Comparison of ENCODE assay signal across 23 cellular contexts in genomic region chr10:69744971-69745370, GRCh38. TPM values are rescaled to one million over a fixed set of nuclear protein-coding genes. Genes with fewer than 3 reads are reported as not detected.
DNase-seq lines count a peak whose midpoint lies in the region; ATAC-seq and TF ChIP-seq lines count a peak whose summit lies in the region.
"Had no signal": no experiment of that assay in that cellular context is flagged by ENCODE, and none has a peak within 500 bp of the region (broad histone marks: within the 10 kb centered on the region; RNA-seq: fewer than 3 reads in every experiment).

No MANE protein-coding gene starts in this region.

- H3K4me3 ChIP-seq in MM.1S (ENCODE audit: low read length) (no peak overlapping the region), PC-3 (ENCODE audit: low read length) (no peak overlapping the region)
- H3K4me3 ChIP-seq: A549; BLaER1 treated with 17β-estradiol and CSF1 and Interleukin-3, amounts not matched to agents 10 nM and 100 nM; GM23248 had no signal

- no peak for DNase-seq in MM.1S
- DNase-seq in PC-3, result peak; percentile 71
- no peak for DNase-seq in T-helper 17 cell
- peak in 1 of 2 donors; percentile 59 for DNase-seq in foreskin keratinocyte
- no peak for DNase-seq in DMS 273 (lab: John Stamatoyannopoulos, UW; ENCODE audit: unreplicated experiment)
- no peak for DNase-seq in activated CD4-positive, CD25-positive, alpha-beta regulatory T cell (lab: John Stamatoyannopoulos, UW)
- DNase-seq: 8988T; ACHN; AML-193; BE2C; CD4-positive, alpha-beta T cell; DMS53; DMS79 treated with DMSO at 0.1 percent for 48 hours; GF-D8; GM23248; H7; HCEC 1CT had no signal

- CTCF ChIA-PET in PC-3 (lab: Charles Lee), result no interaction called here

- no peak overlapping the region for H3K27ac ChIP-seq in MM.1S (ENCODE audit: low read length)
- no peak overlapping the region for H3K27ac ChIP-seq in PC-3 (ENCODE audit: low read length)
- no peak overlapping the region for H3K27ac ChIP-seq in foreskin keratinocyte
- H3K27ac ChIP-seq: A549; BLaER1 treated with 17β-estradiol and CSF1 and Interleukin-3, amounts not matched to agents 10 nM and 100 nM; GM23248 had no signal

- intact Hi-C loops in PC-3 (cut with micrococcal nuclease), result loop anchor here (2.0 kb wide), 1 partner anchor 16 kb away; no protein-coding TSS in a partner anchor

- no TSS peak for BruUV-seq in PC-3 (replicated peaks; lab: Mats Ljungman, UMichigan)

- no peaks in the 10 kb centered on the region for H3K36me3 Mint-ChIP-seq in T-helper 17 cell (ENCODE audit: low read depth)
- H3K36me3 Mint-ChIP-seq: CD14-positive monocyte; CD8-positive, alpha-beta memory T cell had no signal

- H3K4me1 Mint-ChIP-seq in T-helper 17 cell, result peaks cover 13% of the 10 kb centered on the region
- H3K4me1 Mint-ChIP-seq: CD14-positive monocyte had no signal

- H3K4me2 ChIP-seq in MM.1S (ENCODE audit: low read depth, low read length) (peak overlapping the region; percentile 43), PC-3 (ENCODE audit: low read length) (peak overlapping the region; percentile 2; the same call in 1 of the 2 replicates)
- H3K4me2 ChIP-seq: A549; BLaER1 treated with 17β-estradiol and CSF1 and Interleukin-3, amounts not matched to agents 10 nM and 100 nM had no signal

- H3K9me3 ChIP-seq in MM.1S (replicated peaks; ENCODE audit: insufficient read depth, low read length), result no peaks in the 10 kb centered on the region
- no peaks in the 10 kb centered on the region for H3K9me3 ChIP-seq in PC-3 (ENCODE audit: low read length)
- no peaks in the 10 kb centered on the region for H3K9me3 ChIP-seq in T-helper 17 cell (ENCODE audit: control insufficient read depth, low read length, poor library complexity, severe bottlenecking)
- H3K9me3 ChIP-seq: A549; BE2C; BLaER1 treated with 17β-estradiol and CSF1 and Interleukin-3, amounts not matched to agents 10 nM and 100 nM had no signal

- POLR2A ChIA-PET in PC-3 (lab: Charles Lee; ENCODE audit: unreplicated experiment), result no interaction called here

- TF ChIP-seq CTCF in MM.1S (IDR thresholded peaks at IDR 0.05; ENCODE audit: low read length) (no peak), PC-3 (conservative IDR thresholded peaks at IDR 0.05; ENCODE audit: low read depth, low read length) (no peak), foreskin keratinocyte (conservative IDR thresholded peaks at IDR 0.05) (no peak)

- H3K36me3 ChIP-seq in MM.1S (replicated peaks; ENCODE audit: insufficient read depth, low read length), result no peaks in the 10 kb centered on the region
- no peaks in the 10 kb centered on the region for H3K36me3 ChIP-seq in PC-3 (ENCODE audit: low read depth, low read length)
- H3K36me3 ChIP-seq: BE2C; BLaER1 treated with 17β-estradiol and CSF1 and Interleukin-3, amounts not matched to agents 10 nM and 100 nM had no signal

- H3K27ac Mint-ChIP-seq in T-helper 17 cell, result no peak overlapping the region
- H3K27ac Mint-ChIP-seq: CD14-positive monocyte; CD4-positive, alpha-beta T cell had no signal

- H4K20me1 ChIP-seq in MM.1S (ENCODE audit: insufficient read depth, low read length) (no peaks in the 10 kb centered on the region), PC-3 (ENCODE audit: low read length) (no peaks in the 10 kb centered on the region)
- H4K20me1 ChIP-seq: BLaER1 treated with 17β-estradiol and CSF1 and Interleukin-3, amounts not matched to agents 10 nM and 100 nM had no signal

- H3F3A ChIP-seq in MM.1S (ENCODE audit: insufficient read depth, low read length), result no peaks in the 10 kb centered on the region
- no peaks in the 10 kb centered on the region for H3F3A ChIP-seq in PC-3 (ENCODE audit: low read length, unreplicated experiment)

- H3K9me2 ChIP-seq in MM.1S (replicated peaks; ENCODE audit: insufficient read depth, low read length), result no peaks in the 10 kb centered on the region
- no peaks in the 10 kb centered on the region for H3K9me2 ChIP-seq in PC-3 (replicated peaks; ENCODE audit: low read length)

- H3K27me3 ChIP-seq in MM.1S (replicated peaks; ENCODE audit: insufficient read depth, low read length), result peaks cover 93% of the 10 kb centered on the region
- no peaks in the 10 kb centered on the region for H3K27me3 ChIP-seq in PC-3 (ENCODE audit: low read length)
- peaks cover 10% of the 10 kb centered on the region for H3K27me3 ChIP-seq in foreskin keratinocyte
- H3K27me3 ChIP-seq: BE2C; BLaER1 treated with 17β-estradiol and CSF1 and Interleukin-3, amounts not matched to agents 10 nM and 100 nM had no signal

- H3K79me2 ChIP-seq in MM.1S (ENCODE audit: low read length), result no peaks in the 10 kb centered on the region
- H3K79me2 ChIP-seq in PC-3 (ENCODE audit: low read length), result no peaks in the 10 kb centered on the region

- H3K9ac ChIP-seq in MM.1S (ENCODE audit: low read length), result no peak overlapping the region
- no peak overlapping the region for H3K9ac ChIP-seq in PC-3 (ENCODE audit: low read length)
- H3K9ac ChIP-seq: BLaER1 treated with 17β-estradiol and CSF1 and Interleukin-3, amounts not matched to agents 10 nM and 100 nM; GM23248 had no signal

- peak; percentile 84 for ATAC-seq in PC-3
- no peak for ATAC-seq in T-helper 17 cell
- peak; percentile 45 for ATAC-seq in foreskin keratinocyte
- no peak for ATAC-seq in HG03025 (IDR thresholded peaks at IDR 0.05; ENCODE audit: low FRiP score, unreplicated experiment)
- ATAC-seq in HG02870 (IDR thresholded peaks at IDR 0.05; ENCODE audit: unreplicated experiment), result no peak
- ATAC-seq: A549 had no signal

- no peak overlapping the region for H2AFZ ChIP-seq in MM.1S (ENCODE audit: low read length)
- no peak overlapping the region for H2AFZ ChIP-seq in PC-3 (ENCODE audit: low read length)
- H2AFZ ChIP-seq: GM23248 had no signal

- H3K4me1 ChIP-seq in MM.1S (ENCODE audit: low read length), result peaks cover 7% of the 10 kb centered on the region
- peaks cover 11% of the 10 kb centered on the region for H3K4me1 ChIP-seq in PC-3 (ENCODE audit: insufficient read depth, low read length)
- peaks cover 7% of the 10 kb centered on the region for H3K4me1 ChIP-seq in foreskin keratinocyte
- H3K4me1 ChIP-seq: BE2C had no signal

- H3K27me3 Mint-ChIP-seq in T-helper 17 cell, result peaks cover 84% of the 10 kb centered on the region

- H3K4me3 Mint-ChIP-seq in T-helper 17 cell, result peak overlapping the region; percentile 45
- H3K4me3 Mint-ChIP-seq: CD4-positive, alpha-beta T cell; CD8-positive, alpha-beta memory T cell had no signal

RNA-seq across cellular contexts. Expression of gene COL13A1, which starts 56.7 kb away (rescaled TPM):
- total RNA-seq in PC-3 (2014; rRNA removed), result 201 and 299 TPM in 2 replicates
- total RNA-seq in T-helper 17 cell, result not detected
- 2.0 and 2.7 TPM in 2 replicates for total RNA-seq in foreskin keratinocyte
- polyA plus RNA-seq in foreskin keratinocyte, result 1.3 and 2.4 TPM in 2 replicates
- total RNA-seq: CD4-positive, alpha-beta T cell; CD8-positive, alpha-beta memory T cell had no signal
- polyA plus RNA-seq: CD14-positive monocyte; CD8-positive, alpha-beta memory T cell had no signal

Comparison
In these comparisons a context has a peak if more than half of its experiments do, and no peak if none do; other contexts are left out.
1. ATAC-seq: peak in PC-3 (single experiment) and foreskin keratinocyte (single experiment); none in T-helper 17 cell (single experiment), HG03025 (single experiment) and HG02870 (single experiment).
2. RNA of gene COL13A1, which starts 56.7 kb away (total RNA-seq): 201 to 299 TPM in PC-3; 2.0 to 2.7 TPM in foreskin keratinocyte and not detected in T-helper 17 cell; every median in the first group is over 10 times any median in the second.